Comparison of ENCODE assay signal across 14 cellular contexts in the genomic region with DNA sequence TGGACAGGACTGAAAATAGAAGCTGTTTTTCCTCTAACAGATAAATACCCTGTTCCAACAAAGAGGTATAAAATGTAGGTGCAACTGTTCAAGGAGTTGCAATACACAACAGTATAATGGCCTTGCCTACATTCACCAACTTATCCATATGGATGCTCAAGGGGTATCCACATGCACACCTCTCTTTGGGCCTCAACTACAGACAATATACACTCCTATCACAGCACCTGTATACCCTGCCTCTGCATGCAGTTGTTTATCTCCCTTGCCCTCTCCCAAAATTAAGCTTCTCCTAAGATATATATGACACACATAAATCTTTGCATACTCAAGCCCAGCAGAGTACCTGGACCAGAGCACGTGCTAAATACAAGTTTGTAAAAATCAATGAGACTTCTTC. TPM values are rescaled to one million over a fixed set of nuclear protein-coding genes. Genes with fewer than 3 reads are reported as not detected.
DNase-seq lines count a peak whose midpoint lies in the region; ATAC-seq and TF ChIP-seq lines count a peak whose summit lies in the region.
"Had no signal": no experiment of that assay in that cellular context is flagged by ENCODE, and none has a peak within 500 bp of the region (broad histone marks: within the 10 kb centered on the region; RNA-seq: fewer than 3 reads in every experiment).

No MANE protein-coding gene starts in this region.

- peaks cover 0 to 4% (median 0%) of the 10 kb centered on the region in 7 donors for H3K9me3 Mint-ChIP-seq in CD4-positive, CD25-positive, alpha-beta regulatory T cell
- peaks cover 9% of the 10 kb centered on the region; the same call in 1 of the 2 replicates for H3K9me3 Mint-ChIP-seq in WTC11

- peak overlapping the region; percentile 94 to 96 (median 96) for H3K27ac Mint-ChIP-seq in CD4-positive, CD25-positive, alpha-beta regulatory T cell
- H3K27ac Mint-ChIP-seq in WTC11: peak overlapping the region; percentile 10

- CTCF ChIA-PET in WTC11 (lab: Charles Lee): no interaction called here

- H3K4me3 Mint-ChIP-seq in CD4-positive, CD25-positive, alpha-beta regulatory T cell: peak overlapping the region; percentile 76 to 80 (median 76)
- H3K4me3 Mint-ChIP-seq in WTC11: no peak overlapping the region
- H3K4me3 Mint-ChIP-seq: naive B cell had no signal

- no peak for TF ChIP-seq CTCF in WTC11 (IDR thresholded peaks at IDR 0.05)
- no peak for TF ChIP-seq CTCF in esophagus squamous epithelium (IDR thresholded peaks at IDR 0.05)

- H3K27me3 Mint-ChIP-seq in CD4-positive, CD25-positive, alpha-beta regulatory T cell: no peaks in the 10 kb centered on the region
- no peaks in the 10 kb centered on the region for H3K27me3 Mint-ChIP-seq in WTC11 (ENCODE audit: low read depth)
- H3K27me3 Mint-ChIP-seq: naive B cell had no signal

- no peak for DNase-seq in CD4-positive, CD25-positive, alpha-beta regulatory T cell
- DNase-seq in WTC11 (ENCODE audit: low spot score): no peak
- DNase-seq in esophagus squamous epithelium (lab: John Stamatoyannopoulos, UW): no peak
- no peak for DNase-seq in AML-193 (lab: John Stamatoyannopoulos, UW)
- no peak for DNase-seq in NCI-H2171 (lab: John Stamatoyannopoulos, UW)
- DNase-seq in NCI-H2171 treated with DMSO at 0.1 percent for 48 hours (lab: John Stamatoyannopoulos, UW): no peak
- DNase-seq: GF-D8, Karpas-422, naive B cell, NCI-H2029 treated with DMSO at 0.1 percent for 48 hours, right lobe of liver, substantia nigra had no signal

- peaks cover 37% of the 10 kb centered on the region for H3K36me3 Mint-ChIP-seq in CD4-positive, CD25-positive, alpha-beta regulatory T cell
- peaks cover 18% of the 10 kb centered on the region for H3K36me3 Mint-ChIP-seq in WTC11

- H3K27ac ChIP-seq in CD4-positive, CD25-positive, alpha-beta regulatory T cell (ENCODE audit: insufficient read depth, low read length, poor library complexity, severe bottlenecking): peak overlapping the region; percentile 91
- peak overlapping the region; percentile 50 to 73 (median 64) for H3K27ac ChIP-seq in esophagus squamous epithelium

- H3K4me3 ChIP-seq in CD4-positive, CD25-positive, alpha-beta regulatory T cell (ENCODE audit: low read depth, low read length): peak overlapping the region; percentile 45
- peak overlapping the region in 1 of 4 donors; percentile 12 for H3K4me3 ChIP-seq in esophagus squamous epithelium
- H3K4me3 ChIP-seq: right lobe of liver had no signal

- intact Hi-C loops in esophagus squamous epithelium (cut with DNase I): no loop called here

- POLR2A ChIA-PET in WTC11 (lab: Charles Lee): no interaction called here

- H3K4me1 ChIP-seq in CD4-positive, CD25-positive, alpha-beta regulatory T cell (ENCODE audit: control insufficient read depth, insufficient read depth, low read length, poor library complexity, severe bottlenecking): peaks cover 29% of the 10 kb centered on the region
- H3K4me1 ChIP-seq in esophagus squamous epithelium: peaks cover 6 to 28% (median 6%) of the 10 kb centered on the region in 3 donors
- H3K4me1 ChIP-seq: right lobe of liver had no signal

- WGBS in esophagus squamous epithelium, 2 donors: 40 to 50% methylated on average over 1 of the region's 1 CpG

- H3K4me1 Mint-ChIP-seq in CD4-positive, CD25-positive, alpha-beta regulatory T cell: peaks cover 41 to 68% (median 59%) of the 10 kb centered on the region in 4 donors
- peaks cover 15% of the 10 kb centered on the region for H3K4me1 Mint-ChIP-seq in WTC11

- H3K36me3 ChIP-seq in CD4-positive, CD25-positive, alpha-beta regulatory T cell (ENCODE audit: control insufficient read depth, insufficient read depth, low read length): peaks cover 9% of the 10 kb centered on the region
- peaks cover 0 to 35% (median 0%) of the 10 kb centered on the region in 3 donors for H3K36me3 ChIP-seq in esophagus squamous epithelium
- H3K36me3 ChIP-seq: right lobe of liver had no signal

- no peak for ATAC-seq in CD4-positive, CD25-positive, alpha-beta regulatory T cell (ENCODE audit: low read depth in 2 of 2)
- peak; percentile 21 for ATAC-seq in GM19438 (IDR thresholded peaks at IDR 0.05; ENCODE audit: low read depth, unreplicated experiment)
- ATAC-seq in WTC11: no peak
- no peak for ATAC-seq in HG03457 (IDR thresholded peaks at IDR 0.05; ENCODE audit: unreplicated experiment)

- TF ChIP-seq POLR2A in esophagus squamous epithelium (IDR thresholded peaks at IDR 0.05): no peak

- H3K9me3 ChIP-seq in CD4-positive, CD25-positive, alpha-beta regulatory T cell (ENCODE audit: control insufficient read depth in 2 of 2, low read length in 2 of 2): no peaks in the 10 kb centered on the region
- no peaks in the 10 kb centered on the region for H3K9me3 ChIP-seq in esophagus squamous epithelium
- H3K9me3 ChIP-seq: right lobe of liver had no signal

- H3K27me3 ChIP-seq in CD4-positive, CD25-positive, alpha-beta regulatory T cell (ENCODE audit: control insufficient read depth, insufficient read depth, low read length): no peaks in the 10 kb centered on the region
- no peaks in the 10 kb centered on the region for H3K27me3 ChIP-seq in esophagus squamous epithelium
- H3K27me3 ChIP-seq: right lobe of liver had no signal

TF ChIP-seq in WTC11, 78 proteins besides CTCF, POLR2A, EP300 and RAD21 (continues in another document):
- TF ChIP-seq NR2C2 (CRISPR knock-in tag; IDR thresholded peaks at IDR 0.05) (no peak), FOXK1 (CRISPR knock-in tag; IDR thresholded peaks at IDR 0.05) (no peak), AR (CRISPR knock-in tag; IDR thresholded peaks at IDR 0.05) (no peak)
- TF ChIP-seq, protein P1, sequence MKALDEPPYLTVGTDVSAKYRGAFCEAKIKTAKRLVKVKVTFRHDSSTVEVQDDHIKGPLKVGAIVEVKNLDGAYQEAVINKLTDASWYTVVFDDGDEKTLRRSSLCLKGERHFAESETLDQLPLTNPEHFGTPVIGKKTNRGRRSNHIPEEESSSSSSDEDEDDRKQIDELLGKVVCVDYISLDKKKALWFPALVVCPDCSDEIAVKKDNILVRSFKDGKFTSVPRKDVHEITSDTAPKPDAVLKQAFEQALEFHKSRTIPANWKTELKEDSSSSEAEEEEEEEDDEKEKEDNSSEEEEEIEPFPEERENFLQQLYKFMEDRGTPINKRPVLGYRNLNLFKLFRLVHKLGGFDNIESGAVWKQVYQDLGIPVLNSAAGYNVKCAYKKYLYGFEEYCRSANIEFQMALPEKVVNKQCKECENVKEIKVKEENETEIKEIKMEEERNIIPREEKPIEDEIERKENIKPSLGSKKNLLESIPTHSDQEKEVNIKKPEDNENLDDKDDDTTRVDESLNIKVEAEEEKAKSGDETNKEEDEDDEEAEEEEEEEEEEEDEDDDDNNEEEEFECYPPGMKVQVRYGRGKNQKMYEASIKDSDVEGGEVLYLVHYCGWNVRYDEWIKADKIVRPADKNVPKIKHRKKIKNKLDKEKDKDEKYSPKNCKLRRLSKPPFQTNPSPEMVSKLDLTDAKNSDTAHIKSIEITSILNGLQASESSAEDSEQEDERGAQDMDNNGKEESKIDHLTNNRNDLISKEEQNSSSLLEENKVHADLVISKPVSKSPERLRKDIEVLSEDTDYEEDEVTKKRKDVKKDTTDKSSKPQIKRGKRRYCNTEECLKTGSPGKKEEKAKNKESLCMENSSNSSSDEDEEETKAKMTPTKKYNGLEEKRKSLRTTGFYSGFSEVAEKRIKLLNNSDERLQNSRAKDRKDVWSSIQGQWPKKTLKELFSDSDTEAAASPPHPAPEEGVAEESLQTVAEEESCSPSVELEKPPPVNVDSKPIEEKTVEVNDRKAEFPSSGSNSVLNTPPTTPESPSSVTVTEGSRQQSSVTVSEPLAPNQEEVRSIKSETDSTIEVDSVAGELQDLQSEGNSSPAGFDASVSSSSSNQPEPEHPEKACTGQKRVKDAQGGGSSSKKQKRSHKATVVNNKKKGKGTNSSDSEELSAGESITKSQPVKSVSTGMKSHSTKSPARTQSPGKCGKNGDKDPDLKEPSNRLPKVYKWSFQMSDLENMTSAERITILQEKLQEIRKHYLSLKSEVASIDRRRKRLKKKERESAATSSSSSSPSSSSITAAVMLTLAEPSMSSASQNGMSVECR (CRISPR knock-in tag; IDR thresholded peaks at IDR 0.05; ENCODE audit: borderline replicate concordance): no peak

RNA-seq across cellular contexts. Expression of gene DARS1, which starts 37.3 kb away (rescaled TPM):
- total RNA-seq in CD4-positive, CD25-positive, alpha-beta regulatory T cell: 51.8 TPM
- polyA plus RNA-seq in CD4-positive, CD25-positive, alpha-beta regulatory T cell: 100 to 1,000 TPM; 119 to 144 (median 130) TPM
- 80.9 to 95.5 TPM (median 91.7 TPM) in 3 replicates for total RNA-seq in WTC11 (2021)
- 100 to 1,000 TPM in 1 of 4 donors, 10 to 100 TPM in 3; 38.4 to 104 (median 84.3) TPM for total RNA-seq in esophagus squamous epithelium
